ENCODE assay signal across 15 cellular contexts in the genomic region with DNA sequence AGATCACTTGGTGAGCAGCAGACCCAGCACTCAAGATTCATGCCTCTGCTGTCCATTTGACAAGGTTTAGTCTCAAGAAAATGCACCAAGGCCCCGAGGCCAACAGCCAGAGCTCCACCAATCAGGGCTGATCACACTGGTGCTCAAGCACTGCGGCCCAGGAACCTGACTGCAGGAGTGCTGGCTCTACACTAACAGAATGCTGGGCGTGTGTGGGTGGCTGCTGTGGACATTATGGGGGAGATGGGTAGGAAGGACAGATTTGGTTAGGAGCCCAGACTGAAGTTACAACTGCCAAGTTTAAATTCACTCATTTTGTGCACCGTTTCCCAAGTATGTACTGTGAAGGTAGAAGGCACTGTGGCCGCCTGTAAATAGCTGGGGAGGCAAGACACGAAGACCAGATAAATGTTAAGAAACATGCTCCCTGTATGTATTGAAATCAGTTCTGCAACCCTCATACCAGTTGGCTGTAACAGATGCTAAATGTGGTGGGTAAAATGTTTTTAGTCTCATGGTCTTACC. TPM values are rescaled to one million over a fixed set of nuclear protein-coding genes. Genes with fewer than 3 reads are reported as not detected.
DNase-seq lines count a peak whose midpoint lies in the region; ATAC-seq and TF ChIP-seq lines count a peak whose summit lies in the region.
"Had no signal": no experiment of that assay in that cellular context is flagged by ENCODE, and none has a peak within 500 bp of the region (broad histone marks: within the 10 kb centered on the region; RNA-seq: fewer than 3 reads in every experiment).

No MANE protein-coding gene starts in this region.

- H3F3A ChIP-seq in PC-3 (ENCODE audit: low read length, unreplicated experiment): peaks cover 10% of the 10 kb centered on the region

- ATAC-seq in CD4-positive, CD25-positive, alpha-beta regulatory T cell (ENCODE audit: low read depth in 2 of 2): no peak
- ATAC-seq in activated CD8-positive, alpha-beta T cell treated with anti-CD3 and anti-CD28 coated beads for 36 hours: no peak
- no peak for ATAC-seq in PC-3
- ATAC-seq in gastrocnemius medialis: no peak
- ATAC-seq in HG03354 (IDR thresholded peaks at IDR 0.05; ENCODE audit: poor library complexity, severe bottlenecking, unreplicated experiment): no peak

- H3K27ac ChIP-seq in CD4-positive, CD25-positive, alpha-beta regulatory T cell (ENCODE audit: insufficient read depth, low read length, poor library complexity, severe bottlenecking): no peak overlapping the region
- no peak overlapping the region for H3K27ac ChIP-seq in HEK293 (ENCODE audit: extremely low read depth, low read depth, low read length)
- H3K27ac ChIP-seq in PC-3 (ENCODE audit: low read length): no peak overlapping the region
- no peak overlapping the region for H3K27ac ChIP-seq in gastrocnemius medialis
- H3K27ac ChIP-seq: C4-2B, right atrium auricular region had no signal

- no peak overlapping the region for H3K4me3 ChIP-seq in CD4-positive, CD25-positive, alpha-beta regulatory T cell (ENCODE audit: low read depth, low read length)
- no peak overlapping the region for H3K4me3 ChIP-seq in HEK293 (ENCODE audit: low read depth, low read length)
- H3K4me3 ChIP-seq in PC-3 (ENCODE audit: low read length): no peak overlapping the region
- no peak overlapping the region for H3K4me3 ChIP-seq in gastrocnemius medialis
- H3K4me3 ChIP-seq: right atrium auricular region had no signal

- no peaks in the 10 kb centered on the region for H3K79me2 ChIP-seq in PC-3 (ENCODE audit: low read length)

- H3K9me3 ChIP-seq in CD4-positive, CD25-positive, alpha-beta regulatory T cell (ENCODE audit: control insufficient read depth in 2 of 2, low read length in 2 of 2): no peaks in the 10 kb centered on the region
- H3K9me3 ChIP-seq in HEK293 (ENCODE audit: control insufficient read depth, insufficient read depth, low read depth, low read length): no peaks in the 10 kb centered on the region
- H3K9me3 ChIP-seq in PC-3 (ENCODE audit: low read length): no peaks in the 10 kb centered on the region
- no peaks in the 10 kb centered on the region for H3K9me3 ChIP-seq in gastrocnemius medialis
- H3K9me3 ChIP-seq: right atrium auricular region had no signal

- H3K9me2 ChIP-seq in PC-3 (replicated peaks; ENCODE audit: low read length): no peaks in the 10 kb centered on the region

- peaks cover 42% of the 10 kb centered on the region for H3K36me3 ChIP-seq in CD4-positive, CD25-positive, alpha-beta regulatory T cell (ENCODE audit: control insufficient read depth, insufficient read depth, low read length)
- H3K36me3 ChIP-seq in HEK293 (ENCODE audit: control insufficient read depth in 2 of 2, insufficient read depth in 1 of 2, low read length in 2 of 2): peaks cover 9 to 53% of the 10 kb centered on the region in 2 experiments
- H3K36me3 ChIP-seq in PC-3 (ENCODE audit: low read depth, low read length): peaks cover 41% of the 10 kb centered on the region
- H3K36me3 ChIP-seq in gastrocnemius medialis: peaks cover 0 to 41% of the 10 kb centered on the region in 2 donors

- POLR2A ChIA-PET in HEK293 (lab: Yijun Ruan, JAX): no interaction called here
- POLR2A ChIA-PET in activated CD8-positive, alpha-beta T cell treated with anti-CD3 and anti-CD28 coated beads for 36 hours (lab: Charles Lee): interaction anchor here (0.5 kb wide), 1 partner anchor 198 kb away, joined by 3 read pairs; no protein-coding TSS in a partner anchor
- POLR2A ChIA-PET in PC-3 (lab: Charles Lee; ENCODE audit: unreplicated experiment): no interaction called here

- H3K9me3 Mint-ChIP-seq in CD4-positive, CD25-positive, alpha-beta regulatory T cell: no peaks in the 10 kb centered on the region
- H3K9me3 Mint-ChIP-seq in activated CD8-positive, alpha-beta T cell treated with anti-CD3 and anti-CD28 coated beads for 36 hours: no peaks in the 10 kb centered on the region
- H3K9me3 Mint-ChIP-seq: activated naive CD4-positive, alpha-beta T cell treated with anti-CD3 and anti-CD28 coated beads for 36 hours had no signal

- H3K27ac Mint-ChIP-seq in CD4-positive, CD25-positive, alpha-beta regulatory T cell: peak overlapping the region in 2 of 3 donors; percentile 22 to 69
- peak overlapping the region; percentile 11 for H3K27ac Mint-ChIP-seq in activated CD8-positive, alpha-beta T cell treated with anti-CD3 and anti-CD28 coated beads for 36 hours
- H3K27ac Mint-ChIP-seq: activated naive CD4-positive, alpha-beta T cell treated with anti-CD3 and anti-CD28 coated beads for 36 hours had no signal

- TF ChIP-seq CTCF in HEK293 (tag by site-specific recombination; IDR thresholded peaks at IDR 0.05) (no peak), PC-3 (conservative IDR thresholded peaks at IDR 0.05; ENCODE audit: low read depth, low read length) (no peak), gastrocnemius medialis (IDR thresholded peaks at IDR 0.05 in 4 of 5, conservative IDR thresholded peaks at IDR 0.05 in 1 of 5) (no peak)
- TF ChIP-seq CTCF in activated CD8-positive, alpha-beta T cell treated with anti-CD3 and anti-CD28 coated beads for 36 hours (IDR thresholded peaks at IDR 0.05): no peak

- CTCF ChIA-PET in HEK293 (lab: Yijun Ruan, JAX) (interaction anchor here (1.3 kb wide), 2 partner anchors 369 to 437 kb away, joined by 3 to 4 read pairs; no protein-coding TSS in a partner anchor), PC-3 (lab: Charles Lee) (no interaction called here)
- CTCF ChIA-PET in activated CD8-positive, alpha-beta T cell treated with anti-CD3 and anti-CD28 coated beads for 36 hours (lab: Charles Lee): interaction anchor here (2.2 to 2.4 kb wide), 2 partner anchors 15 to 26 kb away, joined by 10 to 12 read pairs; a partner anchor contains a TSS

- no peaks in the 10 kb centered on the region for H3K27me3 Mint-ChIP-seq in CD4-positive, CD25-positive, alpha-beta regulatory T cell
- H3K27me3 Mint-ChIP-seq in activated CD8-positive, alpha-beta T cell treated with anti-CD3 and anti-CD28 coated beads for 36 hours: no peaks in the 10 kb centered on the region

- H3K9ac ChIP-seq in PC-3 (ENCODE audit: low read length): no peak overlapping the region

- H3K4me1 Mint-ChIP-seq in CD4-positive, CD25-positive, alpha-beta regulatory T cell: peaks cover 0 to 13% (median 10%) of the 10 kb centered on the region in 4 donors
- H3K4me1 Mint-ChIP-seq in activated CD8-positive, alpha-beta T cell treated with anti-CD3 and anti-CD28 coated beads for 36 hours (ENCODE audit: low read depth): peaks cover 30% of the 10 kb centered on the region

- no peak for TF ChIP-seq POLR2A in gastrocnemius medialis (IDR thresholded peaks at IDR 0.05)

- in situ Hi-C loops in gastrocnemius medialis (cut with MboI; ENCODE audit: low sequenced_read_pairs in 4 of 4): loop anchor here in 3 of 4 donors (10.0 to 25.0 kb wide), 3 partner anchors 253 to 406 kb away; a partner anchor contains a TSS

- H3K4me1 ChIP-seq in CD4-positive, CD25-positive, alpha-beta regulatory T cell (ENCODE audit: control insufficient read depth, insufficient read depth, low read length, poor library complexity, severe bottlenecking): peaks cover 10% of the 10 kb centered on the region
- H3K4me1 ChIP-seq in HEK293 (ENCODE audit: control insufficient read depth, insufficient read depth, low read length) (peaks cover 5% of the 10 kb centered on the region; the same call in 1 of the 2 replicates), PC-3 (ENCODE audit: insufficient read depth, low read length) (no peaks in the 10 kb centered on the region), gastrocnemius medialis (peaks cover 30 to 44% of the 10 kb centered on the region in 2 donors)

- BruUV-seq in PC-3 (replicated peaks; lab: Mats Ljungman, UMichigan): no TSS peak

- DNase-seq in CD4-positive, CD25-positive, alpha-beta regulatory T cell: no peak
- no peak for DNase-seq in activated CD8-positive, alpha-beta T cell treated with anti-CD3 and anti-CD28 coated beads for 36 hours
- DNase-seq in islet precursor cell (peak; percentile 79), PC-3 (no peak), gastrocnemius medialis (no peak), dermis blood vessel endothelial cell (no peak)
- DNase-seq: activated CD4-positive, alpha-beta T cell treated with anti-CD3 and anti-CD28 coated beads, Interleukin-2, amount 50 U/mL, for 48 hours; activated naive CD4-positive, alpha-beta T cell treated with anti-CD3 and anti-CD28 coated beads for 36 hours; cortex of kidney; NCI-H1930; NK-92 treated with Interleukin-12 subunit alpha and Interleukin-12 subunit beta, amount 100 ng/mL, for 24 hours had no signal

- no peak overlapping the region for H3K4me3 Mint-ChIP-seq in CD4-positive, CD25-positive, alpha-beta regulatory T cell
- H3K4me3 Mint-ChIP-seq in activated CD8-positive, alpha-beta T cell treated with anti-CD3 and anti-CD28 coated beads for 36 hours: no peak overlapping the region
- H3K4me3 Mint-ChIP-seq: activated naive CD4-positive, alpha-beta T cell treated with anti-CD3 and anti-CD28 coated beads for 36 hours had no signal

- H3K36me3 Mint-ChIP-seq in CD4-positive, CD25-positive, alpha-beta regulatory T cell: peaks cover 15% of the 10 kb centered on the region
- H3K36me3 Mint-ChIP-seq in activated CD8-positive, alpha-beta T cell treated with anti-CD3 and anti-CD28 coated beads for 36 hours (ENCODE audit: low read depth): peaks cover 32% of the 10 kb centered on the region

- intact Hi-C loops in activated CD8-positive, alpha-beta T cell treated with anti-CD3 and anti-CD28 coated beads for 36 hours (cut with micrococcal nuclease): no loop called here
- intact Hi-C loops in PC-3 (cut with micrococcal nuclease) (no loop called here), gastrocnemius medialis (cut with DNase I; ENCODE audit: low total_unique reads) (no loop called here)

- 0 out of 2 replicates have a peak, but pooled peaks cover 7% of the 10 kb centered on the region for H4K20me1 ChIP-seq in PC-3 (ENCODE audit: low read length)

- H3K4me2 ChIP-seq in PC-3 (ENCODE audit: low read length): no peak overlapping the region

- no peaks in the 10 kb centered on the region for H3K27me3 ChIP-seq in CD4-positive, CD25-positive, alpha-beta regulatory T cell (ENCODE audit: control insufficient read depth, insufficient read depth, low read length)
- no peaks in the 10 kb centered on the region for H3K27me3 ChIP-seq in PC-3 (ENCODE audit: low read length)
- H3K27me3 ChIP-seq in gastrocnemius medialis: no peaks in the 10 kb centered on the region
- H3K27me3 ChIP-seq: right atrium auricular region had no signal

- no peak overlapping the region for H2AFZ ChIP-seq in PC-3 (ENCODE audit: low read length)

RNA-seq across cellular contexts. Expression of a gene that starts 28.1 kb away (rescaled TPM):
- 71.9 TPM for total RNA-seq in CD4-positive, CD25-positive, alpha-beta regulatory T cell
- 10 to 100 TPM; 71.9 to 82.8 (median 78.9) TPM for polyA plus RNA-seq in CD4-positive, CD25-positive, alpha-beta regulatory T cell
- total RNA-seq in activated CD8-positive, alpha-beta T cell treated with anti-CD3 and anti-CD28 coated beads for 36 hours: 100 to 1,000 TPM; 222 to 249 TPM
- total RNA-seq in PC-3 (2014; rRNA removed): 159 and 189 TPM in 2 replicates
- total RNA-seq in gastrocnemius medialis: 10 to 100 TPM; 49.8 to 88.8 (median 60.9) TPM
- 97.3 and 135 TPM in 2 replicates for total RNA-seq in dermis blood vessel endothelial cell

RNA-seq across cellular contexts. Expression of a gene that starts 28.3 kb away (rescaled TPM):
- 19.2 TPM for total RNA-seq in CD4-positive, CD25-positive, alpha-beta regulatory T cell
- 10 to 100 TPM; 10.6 to 18.8 (median 14.3) TPM for polyA plus RNA-seq in CD4-positive, CD25-positive, alpha-beta regulatory T cell
- 10 to 100 TPM; 28.2 to 30.5 TPM for total RNA-seq in activated CD8-positive, alpha-beta T cell treated with anti-CD3 and anti-CD28 coated beads for 36 hours
- total RNA-seq in PC-3 (2014; rRNA removed) (15.1 and 18.8 TPM in 2 replicates), gastrocnemius medialis (1 to 10 TPM; 5.2 to 9.1 (median 7.2) TPM), dermis blood vessel endothelial cell (8.5 and 21.5 TPM in 2 replicates)
